In the genomic region with DNA sequence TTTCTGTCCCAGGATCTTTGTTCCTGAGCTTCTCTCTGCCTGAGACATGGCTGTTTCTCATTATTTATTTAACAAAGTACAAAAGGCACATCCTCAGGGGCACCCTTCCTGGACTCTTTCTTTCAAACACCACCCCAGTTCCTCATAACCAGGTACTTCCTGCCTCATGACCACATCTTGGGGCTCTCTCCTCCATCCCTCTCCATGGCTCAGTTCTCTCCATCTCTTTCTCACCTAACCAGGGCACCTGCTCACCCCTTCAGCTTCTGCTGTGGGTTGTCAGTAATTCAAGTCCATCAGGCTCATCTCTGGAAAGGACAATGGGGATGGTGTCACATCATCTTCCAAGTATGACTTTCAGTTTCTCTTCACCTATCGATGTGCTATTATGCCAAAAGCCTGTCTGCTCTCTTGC, we compare ENCODE assay signal across 9 cellular contexts.
DNase-seq lines count a peak whose midpoint lies in the region; ATAC-seq and TF ChIP-seq lines count a peak whose summit lies in the region.
"Had no signal": no experiment of that assay in that cellular context is flagged by ENCODE, and none has a peak within 500 bp of the region (broad histone marks: within the 10 kb centered on the region; RNA-seq: fewer than 3 reads in every experiment).

No MANE protein-coding gene starts in this region.

- peaks cover 12% of the 10 kb centered on the region for H3K27me3 ChIP-seq in left ventricle myocardium inferior (ENCODE audit: low read depth)
- H3K27me3 ChIP-seq in ascending aorta = no peaks in the 10 kb centered on the region
- H3K27me3 ChIP-seq: cardiac muscle cell had no signal

- no peak for ATAC-seq in left ventricle myocardium superior

- H3K4me3 Mint-ChIP-seq in mesothelial cell of epicardium = no peak overlapping the region

- no peaks in the 10 kb centered on the region for H3K27me3 Mint-ChIP-seq in mesothelial cell of epicardium (ENCODE audit: low read depth)

- H3K27ac ChIP-seq in left ventricle myocardium inferior (replicated peaks) (peak overlapping the region; percentile 66), ascending aorta (peak overlapping the region; percentile 59 to 84), OCI-LY7 (ENCODE audit: low read depth, low read length, poor library complexity, severe bottlenecking) (no peak overlapping the region)
- H3K27ac ChIP-seq: cardiac muscle cell had no signal

- DNase-seq in left ventricle myocardium inferior (no peak), left ventricle myocardium superior (no peak), ascending aorta (ENCODE audit: low spot score in 2 of 2) (peak in 1 of 2 donors; percentile 61), mesothelial cell of epicardium (ENCODE audit: low spot score in 2 of 2, unreplicated experiment in 2 of 2) (no peak), midbrain (lab: John Stamatoyannopoulos, UW) (no peak), OCI-LY7 (ENCODE audit: low spot score) (no peak), D341Med (ENCODE audit: low spot score) (no peak)
- no peak for DNase-seq in activated effector memory CD4-positive, alpha-beta T cell treated with anti-CD3 and anti-CD28 coated beads, Interleukin-2, amount 50 U/mL, for 16 hours

- no peaks in the 10 kb centered on the region for H3K36me3 Mint-ChIP-seq in mesothelial cell of epicardium

- peak overlapping the region; percentile 86 for H3K27ac Mint-ChIP-seq in mesothelial cell of epicardium

- POLR2A ChIA-PET in OCI-LY7 (lab: Charles Lee) = interaction anchor here (0.6 kb wide), 1 partner anchor 1432 kb away, joined by 3 read pairs; no protein-coding TSS in a partner anchor

- H4K20me1 ChIP-seq in OCI-LY7 (ENCODE audit: insufficient read depth, low read length) = no peaks in the 10 kb centered on the region

- no peaks in the 10 kb centered on the region for H3K36me3 ChIP-seq in left ventricle myocardium inferior
- no peaks in the 10 kb centered on the region for H3K36me3 ChIP-seq in ascending aorta
- H3K36me3 ChIP-seq in OCI-LY7 (ENCODE audit: insufficient read depth, low read length) = no peaks in the 10 kb centered on the region
- H3K36me3 ChIP-seq: cardiac muscle cell had no signal

- H3K9me3 Mint-ChIP-seq in mesothelial cell of epicardium = peaks cover 10% of the 10 kb centered on the region

- H3K9me3 ChIP-seq in left ventricle myocardium inferior (replicated peaks) (no peaks in the 10 kb centered on the region), ascending aorta (no peaks in the 10 kb centered on the region), OCI-LY7 (ENCODE audit: low read length) (no peaks in the 10 kb centered on the region)

- H3K4me1 ChIP-seq in left ventricle myocardium inferior (peaks cover 12% of the 10 kb centered on the region), ascending aorta (no peaks in the 10 kb centered on the region), OCI-LY7 (ENCODE audit: insufficient read depth, low read length, poor library complexity, severe bottlenecking) (no peaks in the 10 kb centered on the region)

- BruUV-seq in OCI-LY7 (replicated peaks; lab: Mats Ljungman, UMichigan) = no TSS peak

- CTCF ChIA-PET in OCI-LY7 (lab: Charles Lee; ENCODE audit: unreplicated experiment) = no interaction called here

- no peak overlapping the region for H2AFZ ChIP-seq in OCI-LY7 (ENCODE audit: low read length)

- H3K9me2 ChIP-seq in OCI-LY7 (ENCODE audit: insufficient read depth, low read length) = no peaks in the 10 kb centered on the region

- intact Hi-C loops in left ventricle myocardium inferior (cut with micrococcal nuclease) = no loop called here
- intact Hi-C loops in left ventricle myocardium superior (cut with micrococcal nuclease) = no loop called here
- intact Hi-C loops in ascending aorta (cut with DNase I) = loop anchor here (5.0 to 10.0 kb wide), 3 partner anchors 48 to 670 kb away; a partner anchor contains a TSS
- intact Hi-C loops in OCI-LY7 (cut with micrococcal nuclease; ENCODE audit: unreplicated experiment) = no loop called here

- H3K4me2 ChIP-seq in OCI-LY7 (ENCODE audit: low read length) = no peak overlapping the region

- H3K79me2 ChIP-seq in OCI-LY7 (ENCODE audit: insufficient read depth, low read depth, low read length) = no peaks in the 10 kb centered on the region

- H3K4me3 ChIP-seq in left ventricle myocardium inferior = peak overlapping the region; percentile 49
- H3K4me3 ChIP-seq in ascending aorta = peak overlapping the region; percentile 41 to 54
- no peak overlapping the region for H3K4me3 ChIP-seq in OCI-LY7 (ENCODE audit: low read depth, low read length, poor library complexity, severe bottlenecking)
- H3K4me3 ChIP-seq: cardiac muscle cell had no signal

- H3K4me1 Mint-ChIP-seq in mesothelial cell of epicardium = peaks cover 33% of the 10 kb centered on the region

- TF ChIP-seq CTCF in left ventricle myocardium inferior (IDR thresholded peaks at IDR 0.05; ENCODE audit: borderline replicate concordance) = no peak
- TF ChIP-seq CTCF in ascending aorta (IDR thresholded peaks at IDR 0.05) = no peak
- TF ChIP-seq CTCF in mesothelial cell of epicardium (IDR thresholded peaks at IDR 0.05; ENCODE audit: unreplicated experiment) = no peak
- TF ChIP-seq CTCF in OCI-LY7 (conservative IDR thresholded peaks at IDR 0.05; ENCODE audit: low read length) = no peak
